ENCODE assay signal across 9 cellular contexts in the genomic region with DNA sequence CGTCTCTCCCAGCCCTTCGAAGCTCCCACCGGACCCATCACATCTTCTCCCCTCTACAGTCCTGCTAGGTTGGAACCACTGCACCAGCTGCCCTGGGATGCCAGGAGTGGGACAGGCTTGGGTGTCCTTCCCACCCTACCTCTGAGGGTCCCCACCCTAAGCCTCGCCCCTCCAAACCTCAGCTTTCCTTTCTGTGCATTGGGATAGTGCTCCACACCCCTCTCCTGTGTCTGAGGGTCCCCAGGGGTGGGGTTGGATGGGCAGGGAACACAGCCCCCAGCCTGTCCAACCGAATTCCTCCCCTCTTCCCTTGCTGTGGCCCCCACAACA. TPM values are rescaled to one million over a fixed set of nuclear protein-coding genes. Genes with fewer than 3 reads are reported as not detected.
DNase-seq lines count a peak whose midpoint lies in the region; ATAC-seq, FAIRE-seq and TF ChIP-seq lines count a peak whose summit lies in the region.
"Had no signal": no experiment of that assay in that cellular context is flagged by ENCODE, and none has a peak within 500 bp of the region (broad histone marks: within the 10 kb centered on the region; RNA-seq: fewer than 3 reads in every experiment).

No MANE protein-coding gene starts in this region.

- TF ChIP-seq EP300 in A549 (IDR thresholded peaks at IDR 0.05), result no peak

- peaks cover 6% of the 10 kb centered on the region for H3F3A ChIP-seq in neural progenitor cell (ENCODE audit: low read depth)

- CTCF ChIA-PET in A549 (lab: Yijun Ruan, JAX), result interaction anchor here (4.7 to 42.5 kb wide), 3 partner anchors 20 to 57 kb away, joined by 26 to 1899 read pairs (median 241); a partner anchor contains a TSS

- H3K4me3 ChIP-seq in A549 (no peak overlapping the region; the same call in 2 of the 3 replicates), coronary artery (peak overlapping the region; percentile 75), neural progenitor cell (no peak overlapping the region)

- peaks cover 4% of the 10 kb centered on the region for H3K36me3 Mint-ChIP-seq in IgD-negative memory B cell
- no peaks in the 10 kb centered on the region for H3K36me3 Mint-ChIP-seq in neural progenitor cell

- TF ChIP-seq RAD21 in A549 (conservative IDR thresholded peaks at IDR 0.05 in 1 of 2, IDR thresholded peaks at IDR 0.05 in 1 of 2), result no peak

- H2AFZ ChIP-seq in neural progenitor cell (replicated peaks), result no peak overlapping the region

- POLR2A ChIA-PET in A549 (lab: Yijun Ruan, JAX), result no interaction called here

- H3K27ac ChIP-seq in A549 (peak overlapping the region; percentile 92 to 99), coronary artery (peak overlapping the region; percentile 47 to 92), neural progenitor cell (no peak overlapping the region)

- no peak for FAIRE-seq in A549 (lab: Jason Lieb, UNC)

- TF ChIP-seq CTCF in A549 (IDR thresholded peaks at IDR 0.05), result no peak
- no peak for TF ChIP-seq CTCF in coronary artery (IDR thresholded peaks at IDR 0.05)
- no peak for TF ChIP-seq CTCF in neural progenitor cell (IDR thresholded peaks at IDR 0.05)

- H3K27me3 ChIP-seq in neural progenitor cell, result peaks cover 72% of the 10 kb centered on the region

- peak overlapping the region; percentile 92 for H3K4me2 ChIP-seq in A549
- no peak overlapping the region for H3K4me2 ChIP-seq in neural progenitor cell

- H3K9me3 Mint-ChIP-seq in IgD-negative memory B cell (no peaks in the 10 kb centered on the region), neural progenitor cell (no peaks in the 10 kb centered on the region)

- peak overlapping the region; percentile 93 to 96 (median 93) for H3K27ac Mint-ChIP-seq in IgD-negative memory B cell
- no peak overlapping the region for H3K27ac Mint-ChIP-seq in neural progenitor cell

- H3K4me1 Mint-ChIP-seq in IgD-negative memory B cell, result peaks cover 20 to 33% (median 29%) of the 10 kb centered on the region in 3 donors
- H3K4me1 Mint-ChIP-seq in neural progenitor cell, result peaks cover 18% of the 10 kb centered on the region

- no peak overlapping the region for H3K9ac ChIP-seq in neural progenitor cell

- no peak for DNase-seq in A549 (ENCODE audit: low read depth in 1 of 2, low spot score in 1 of 2)
- no peak for DNase-seq in coronary artery (ENCODE audit: low spot score)
- DNase-seq in neural progenitor cell (ENCODE audit: low spot score), result no peak
- DNase-seq in NCI-H2029 treated with DMSO at 0.1 percent for 48 hours (lab: John Stamatoyannopoulos, UW), result no peak
- no peak for DNase-seq in HPDE6-E6E7 (ENCODE audit: extremely low spot score)
- no peak for DNase-seq in NCI-H2196 treated with DMSO at 0.1 percent for 48 hours (lab: John Stamatoyannopoulos, UW; ENCODE audit: unreplicated experiment)
- DNase-seq in dedifferentiated amniotic fluid mesenchymal stem cell (ENCODE audit: extremely low spot score), result no peak

- no peak; the same call in 1 of the 2 replicates for TF ChIP-seq POLR2A in A549 (IDR thresholded peaks at IDR 0.05; ENCODE audit: low read length)

- H3K9me3 ChIP-seq in A549, result no peaks in the 10 kb centered on the region
- no peaks in the 10 kb centered on the region for H3K9me3 ChIP-seq in neural progenitor cell (ENCODE audit: low read depth)

- ATAC-seq in A549, result no peak

- H3K4me1 ChIP-seq in A549 (peaks cover 72% of the 10 kb centered on the region), neural progenitor cell (no peaks in the 10 kb centered on the region)

- H3K4me3 Mint-ChIP-seq in IgD-negative memory B cell (peak overlapping the region; percentile 87 to 92 (median 89)), neural progenitor cell (peak overlapping the region; percentile 79)

- no peaks in the 10 kb centered on the region for H3K79me2 ChIP-seq in neural progenitor cell (ENCODE audit: low read depth)

- peaks cover 11% of the 10 kb centered on the region for H4K20me1 ChIP-seq in neural progenitor cell (ENCODE audit: low read depth)

- H3K27me3 Mint-ChIP-seq in IgD-negative memory B cell (no peaks in the 10 kb centered on the region), neural progenitor cell (ENCODE audit: insufficient read depth, low read depth) (peaks cover 56% of the 10 kb centered on the region)

- 81% methylated on average over 5 of the region's 5 CpGs for WGBS in A549 (ENCODE audit: missing lambda C conversion rate)

- H3K36me3 ChIP-seq in neural progenitor cell, result no peaks in the 10 kb centered on the region

TF ChIP-seq in A549, 52 proteins besides CTCF, POLR2A, EP300 and RAD21:
- TF ChIP-seq KDM1A (IDR thresholded peaks at IDR 0.05; ENCODE audit: low read depth), result peak; percentile 99; the same call in 1 of the 2 replicates
- no peak for TF ChIP-seq NPAS2 (CRISPR knock-in tag; IDR thresholded peaks at IDR 0.05; ENCODE audit: borderline replicate concordance)
- 0 out of 2 replicates have a peak, but pooled peaks have one; percentile 6 for TF ChIP-seq HOXA7 (CRISPR knock-in tag; IDR thresholded peaks at IDR 0.05)

RNA-seq across cellular contexts. Expression of a gene that starts 1.9 kb away (rescaled TPM):
- 22.6 and 25.3 TPM in 2 replicates for polyA plus RNA-seq in A549 (2011; rRNA removed)
- polyA plus RNA-seq in A549 (2012; cell fraction: cytosol; rRNA removed), result 103 and 138 TPM in 2 replicates
- 302 and 387 TPM in 2 replicates for polyA plus RNA-seq in A549 (2012; cell fraction: nucleus; rRNA removed)
- polyA plus RNA-seq in A549 (2017; fragmentation: RNase III; extraction: RNeasy Plus Mini Kit Qiagen cat#74134 plus additional on column Dnase treatment), result 49.6 to 80.7 TPM (median 72.1 TPM) in 3 replicates
- 27.4 and 33.8 TPM in 2 replicates for polyA minus RNA-seq in A549 (2011; rRNA and poly(A)+ RNA removed)
- polyA plus RNA-seq in IgD-negative memory B cell, result 12.6 TPM
- total RNA-seq in neural progenitor cell (ENCODE audit: low replicate concordance), result not detected in 2 replicates

RNA-seq across cellular contexts. Expression of a gene that starts 31.1 kb away (rescaled TPM):
- not detected in 2 replicates for polyA plus RNA-seq in A549 (2011; rRNA removed)
- 0.09 and 0.16 TPM in 2 replicates for polyA plus RNA-seq in A549 (2012; cell fraction: cytosol; rRNA removed)
- 0.16 and 0.21 TPM in 2 replicates for polyA plus RNA-seq in A549 (2012; cell fraction: nucleus; rRNA removed)
- polyA plus RNA-seq in A549 (2017; fragmentation: RNase III; extraction: RNeasy Plus Mini Kit Qiagen cat#74134 plus additional on column Dnase treatment), result not detected in 3 replicates
- polyA minus RNA-seq in A549 (2011; rRNA and poly(A)+ RNA removed), result 0.29 TPM in 1 of 2 replicates, not detected in the other
- not detected for polyA plus RNA-seq in IgD-negative memory B cell
- total RNA-seq in neural progenitor cell (ENCODE audit: low replicate concordance), result 1.4 and 1.5 TPM in 2 replicates
- total RNA-seq: myocyte had no signal

RNA-seq across cellular contexts. Expression of a gene that starts 47.6 kb away (rescaled TPM):
- polyA plus RNA-seq in A549 (2011; rRNA removed) (not detected in 2 replicates), A549 (2017; fragmentation: RNase III; extraction: RNeasy Plus Mini Kit Qiagen cat#74134 plus additional on column Dnase treatment) (0.08 to 0.11 TPM in 2 of 3 replicates, not detected in the other), IgD-negative memory B cell (not detected)
- 0.03 TPM in 1 of 2 replicates, not detected in the other for polyA plus RNA-seq in A549 (2012; cell fraction: cytosol; rRNA removed)
- 0.34 and 0.50 TPM in 2 replicates for polyA plus RNA-seq in A549 (2012; cell fraction: nucleus; rRNA removed)
- 0.34 and 0.58 TPM in 2 replicates for polyA minus RNA-seq in A549 (2011; rRNA and poly(A)+ RNA removed)
- not detected in 2 replicates for total RNA-seq in neural progenitor cell (ENCODE audit: low replicate concordance)
